23 cellular contexts compared by ENCODE assay signal in the genomic region with DNA sequence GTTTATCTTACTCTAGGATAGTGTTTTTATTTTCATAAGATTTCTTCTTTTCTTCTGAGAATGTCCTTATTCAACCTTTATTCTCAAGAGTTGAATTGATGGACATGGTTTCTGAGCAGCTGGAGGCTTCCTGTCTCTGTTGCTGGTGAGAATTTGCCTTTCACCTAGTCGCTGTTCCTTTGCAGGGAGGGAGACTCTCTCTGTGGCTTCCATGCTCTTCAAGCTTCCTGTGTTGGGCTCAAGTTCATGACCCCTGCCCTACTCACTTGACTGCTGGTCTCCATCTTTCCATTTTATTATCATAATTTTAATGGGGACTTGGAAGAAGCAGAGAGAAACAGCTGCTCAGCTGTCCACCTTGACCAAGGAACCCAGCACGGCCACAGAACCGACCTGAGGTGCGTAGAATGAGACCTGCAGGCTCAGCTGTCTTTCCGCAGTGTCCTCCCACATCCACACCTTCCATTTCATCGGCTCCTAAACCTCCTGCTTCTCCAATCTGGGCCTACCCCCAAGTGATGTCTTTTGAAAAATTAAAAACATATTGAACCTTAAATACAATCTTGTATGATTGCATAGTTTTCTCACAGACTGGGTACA.
"Had no signal": no experiment of that assay in that cellular context is flagged by ENCODE, and none has a peak within 500 bp of the region (broad histone marks: within the 10 kb centered on the region; RNA-seq: fewer than 3 reads in every experiment).

No MANE protein-coding gene starts in this region.

- H3K4me3 Mint-ChIP-seq: activated naive CD4-positive, alpha-beta T cell treated with anti-CD3 and anti-CD28 coated beads, Interleukin-2, amount 10 ng/mL, durations not matched to agents 7 days and 5 days; activated T-cell treated with anti-CD3 and anti-CD28 coated beads, Interleukin-2, amount 50 U/mL, for 72 hours; naive thymus-derived CD4-positive, alpha-beta T cell; neural crest cell; T-helper 2 cell treated with Interferon-gamma antibody and Interleukin-4, amounts not matched to agents 5 μg/mL and 100 μg/mL, for 36 hours; type B pancreatic cell had no signal

- H3K27ac Mint-ChIP-seq: activated naive CD4-positive, alpha-beta T cell treated with anti-CD3 and anti-CD28 coated beads, Interleukin-2, amount 10 ng/mL, durations not matched to agents 7 days and 5 days; activated T-cell treated with anti-CD3 and anti-CD28 coated beads, Interleukin-2, amount 50 U/mL, for 72 hours; T-helper 2 cell treated with Interferon-gamma antibody and Interleukin-4, amounts not matched to agents 5 μg/mL and 100 μg/mL, for 36 hours; type B pancreatic cell had no signal

- H3K4me3 ChIP-seq: body of pancreas, cardiac muscle cell, lower lobe of right lung, sigmoid colon, smooth muscle cell, testis had no signal

- H3K9me3 ChIP-seq: body of pancreas, lower lobe of right lung, sigmoid colon, testis had no signal

- H3K4me1 Mint-ChIP-seq: neural crest cell had no signal

- H3K27ac ChIP-seq: body of pancreas, cardiac muscle cell, lower lobe of right lung, sigmoid colon, testis, VCaP had no signal

- H3K27me3 ChIP-seq: body of pancreas, cardiac muscle cell, testis had no signal

- ATAC-seq: activated T-cell treated with anti-CD3 and anti-CD28 coated beads, Interleukin-2, amount 50 U/mL, for 72 hours; body of pancreas; left lobe of liver; lower lobe of right lung; naive thymus-derived CD4-positive, alpha-beta T cell; SK-N-SH treated with all-trans-retinoic acid at 6 μM for 48 hours had no signal

- H3K9me3 Mint-ChIP-seq: activated naive CD4-positive, alpha-beta T cell treated with anti-CD3 and anti-CD28 coated beads, Interleukin-2, amount 10 ng/mL, durations not matched to agents 7 days and 5 days; activated T-cell treated with anti-CD3 and anti-CD28 coated beads, Interleukin-2, amount 50 U/mL, for 72 hours; naive thymus-derived CD4-positive, alpha-beta T cell; neural crest cell; T-helper 2 cell treated with Interferon-gamma antibody and Interleukin-4, amounts not matched to agents 5 μg/mL and 100 μg/mL, for 36 hours; type B pancreatic cell had no signal

- H3K4me1 ChIP-seq: lower lobe of right lung, sigmoid colon had no signal

- DNase-seq: activated CD4-positive, alpha-beta T cell treated with anti-CD3 and anti-CD28 coated beads for 1 hour; activated naive CD4-positive, alpha-beta T cell treated with anti-CD3 and anti-CD28 coated beads, Interleukin-2, amount 10 ng/mL, durations not matched to agents 7 days and 5 days; activated T-cell treated with anti-CD3 and anti-CD28 coated beads, Interleukin-2, amount 50 U/mL, for 72 hours; anterior cingulate cortex; body of pancreas; effector CD4-positive, alpha-beta T cell; erythroblast; foreskin melanocyte; lower lobe of right lung; naive thymus-derived CD4-positive, alpha-beta T cell; occipital lobe; stimulated activated CD4-positive, alpha-beta T cell treated with anti-CD3 and anti-CD28 coated beads, Interleukin-15, amount 100 ng/mL, for 24 hours; stimulated activated naive CD4-positive, alpha-beta T cell; testis had no signal

- H3K36me3 ChIP-seq: cardiac muscle cell, lower lobe of right lung, sigmoid colon had no signal

- H3K36me3 Mint-ChIP-seq: activated naive CD4-positive, alpha-beta T cell treated with anti-CD3 and anti-CD28 coated beads, Interleukin-2, amount 10 ng/mL, durations not matched to agents 7 days and 5 days; naive thymus-derived CD4-positive, alpha-beta T cell; type B pancreatic cell had no signal
